Comparison of ENCODE assay signal across 1 cellular context in the genomic region with DNA sequence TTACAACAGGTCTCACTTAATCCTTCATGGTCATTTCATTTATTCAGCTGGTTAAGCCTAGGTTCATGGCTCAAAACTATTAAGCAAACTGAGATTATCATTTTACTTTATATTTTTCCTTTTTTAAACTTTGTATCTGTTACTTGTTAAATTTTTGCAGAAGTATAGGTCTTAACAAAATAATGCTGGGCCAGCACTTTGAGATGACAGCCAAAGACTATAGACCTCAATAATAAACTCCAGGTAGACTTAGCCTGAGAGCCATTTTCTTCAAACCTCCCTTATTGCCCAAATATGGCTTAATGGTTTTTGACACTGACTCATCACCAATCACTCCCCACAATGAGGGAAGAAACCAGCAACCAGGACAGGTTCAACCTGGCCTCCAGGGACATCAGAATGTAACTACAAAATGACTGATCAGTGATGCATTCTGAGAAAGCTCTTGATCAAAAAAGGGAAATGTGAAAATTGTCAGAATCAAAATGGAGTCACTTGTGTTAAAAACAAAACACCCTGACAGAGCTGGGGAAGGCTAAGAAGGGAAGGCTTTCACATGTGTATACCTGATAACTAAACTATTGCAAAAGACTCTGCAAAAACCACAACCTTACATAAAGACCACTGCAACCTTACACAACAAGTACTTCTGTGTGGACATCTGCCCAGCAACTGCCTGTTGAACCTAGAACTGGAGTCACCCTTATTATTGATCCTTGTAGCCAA.
TF ChIP-seq lines count a peak whose summit lies in the region.

No MANE protein-coding gene starts in this region.

TF ChIP-seq in K562, 482 proteins besides CTCF, POLR2A, EP300 and RAD21 (continued from another document and continues in another):
- TF ChIP-seq, protein P1, sequence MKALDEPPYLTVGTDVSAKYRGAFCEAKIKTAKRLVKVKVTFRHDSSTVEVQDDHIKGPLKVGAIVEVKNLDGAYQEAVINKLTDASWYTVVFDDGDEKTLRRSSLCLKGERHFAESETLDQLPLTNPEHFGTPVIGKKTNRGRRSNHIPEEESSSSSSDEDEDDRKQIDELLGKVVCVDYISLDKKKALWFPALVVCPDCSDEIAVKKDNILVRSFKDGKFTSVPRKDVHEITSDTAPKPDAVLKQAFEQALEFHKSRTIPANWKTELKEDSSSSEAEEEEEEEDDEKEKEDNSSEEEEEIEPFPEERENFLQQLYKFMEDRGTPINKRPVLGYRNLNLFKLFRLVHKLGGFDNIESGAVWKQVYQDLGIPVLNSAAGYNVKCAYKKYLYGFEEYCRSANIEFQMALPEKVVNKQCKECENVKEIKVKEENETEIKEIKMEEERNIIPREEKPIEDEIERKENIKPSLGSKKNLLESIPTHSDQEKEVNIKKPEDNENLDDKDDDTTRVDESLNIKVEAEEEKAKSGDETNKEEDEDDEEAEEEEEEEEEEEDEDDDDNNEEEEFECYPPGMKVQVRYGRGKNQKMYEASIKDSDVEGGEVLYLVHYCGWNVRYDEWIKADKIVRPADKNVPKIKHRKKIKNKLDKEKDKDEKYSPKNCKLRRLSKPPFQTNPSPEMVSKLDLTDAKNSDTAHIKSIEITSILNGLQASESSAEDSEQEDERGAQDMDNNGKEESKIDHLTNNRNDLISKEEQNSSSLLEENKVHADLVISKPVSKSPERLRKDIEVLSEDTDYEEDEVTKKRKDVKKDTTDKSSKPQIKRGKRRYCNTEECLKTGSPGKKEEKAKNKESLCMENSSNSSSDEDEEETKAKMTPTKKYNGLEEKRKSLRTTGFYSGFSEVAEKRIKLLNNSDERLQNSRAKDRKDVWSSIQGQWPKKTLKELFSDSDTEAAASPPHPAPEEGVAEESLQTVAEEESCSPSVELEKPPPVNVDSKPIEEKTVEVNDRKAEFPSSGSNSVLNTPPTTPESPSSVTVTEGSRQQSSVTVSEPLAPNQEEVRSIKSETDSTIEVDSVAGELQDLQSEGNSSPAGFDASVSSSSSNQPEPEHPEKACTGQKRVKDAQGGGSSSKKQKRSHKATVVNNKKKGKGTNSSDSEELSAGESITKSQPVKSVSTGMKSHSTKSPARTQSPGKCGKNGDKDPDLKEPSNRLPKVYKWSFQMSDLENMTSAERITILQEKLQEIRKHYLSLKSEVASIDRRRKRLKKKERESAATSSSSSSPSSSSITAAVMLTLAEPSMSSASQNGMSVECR (CRISPR knock-in tag; IDR thresholded peaks at IDR 0.05), result no peak
- TF ChIP-seq NEUROD1 (IDR thresholded peaks at IDR 0.05; ENCODE audit: borderline replicate concordance, low read depth, low read length, partially characterized antibody) (no peak), ZFPM2 (CRISPR knock-in tag; IDR thresholded peaks at IDR 0.05) (no peak), E2F6 (IDR thresholded peaks at IDR 0.05; ENCODE audit: borderline replicate concordance in 1 of 2, extremely low read depth in 1 of 2, insufficient read depth in 1 of 2, insufficient read length in 1 of 2, low read depth in 1 of 2, low read length in 1 of 2, poor library complexity in 1 of 2, severe bottlenecking in 1 of 2) (no peak), CTCFL (IDR thresholded peaks at IDR 0.05; ENCODE audit: borderline replicate concordance, insufficient read depth, low read depth, low read length, poor library complexity, severe bottlenecking) (no peak), SFPQ (IDR thresholded peaks at IDR 0.05; ENCODE audit: low read depth, low read length) (no peak), ZNF444 (CRISPR knock-in tag; IDR thresholded peaks at IDR 0.05) (no peak), NUFIP1 (IDR thresholded peaks at IDR 0.05; ENCODE audit: partially characterized antibody) (no peak), MCM3 (IDR thresholded peaks at IDR 0.05) (no peak), RBM25 (IDR thresholded peaks at IDR 0.05; ENCODE audit: low read depth, low read length, severe bottlenecking) (no peak), CCNT2 (IDR thresholded peaks at IDR 0.05; ENCODE audit: borderline replicate concordance, extremely low read depth, insufficient read length, low read depth, low read length) (no peak), SRF (CRISPR knock-in tag; IDR thresholded peaks at IDR 0.05) (peak; percentile 87 to 99), ZNF280B (CRISPR knock-in tag; IDR thresholded peaks at IDR 0.05) (no peak), SAFB2 (IDR thresholded peaks at IDR 0.05; ENCODE audit: borderline replicate concordance, low read depth, low read length, severe bottlenecking) (no peak), SMAD4 (CRISPR knock-in tag; conservative IDR thresholded peaks at IDR 0.05) (peak; percentile 74; the same call in 1 of the 2 replicates), MAFK (IDR thresholded peaks at IDR 0.05; ENCODE audit: low read length) (0 out of 2 replicates have a peak, but pooled peaks have one; percentile 15), POU5F1 (IDR thresholded peaks at IDR 0.05; ENCODE audit: borderline replicate concordance, low read depth, low read length, partially characterized antibody) (no peak), TCF15 (CRISPR knock-in tag; IDR thresholded peaks at IDR 0.05) (no peak), JUNB (CRISPR knock-in tag; conservative IDR thresholded peaks at IDR 0.05) (no peak), HLTF (IDR thresholded peaks at IDR 0.05) (no peak), ZNF79 (CRISPR knock-in tag; IDR thresholded peaks at IDR 0.05; ENCODE audit: low read depth) (no peak), BRF2 (IDR thresholded peaks at IDR 0.05; ENCODE audit: borderline replicate concordance, insufficient read depth, insufficient read length) (no peak), KAT2B (IDR thresholded peaks at IDR 0.05; ENCODE audit: low read depth, low read length) (no peak), HDAC3 (IDR thresholded peaks at IDR 0.05; ENCODE audit: borderline replicate concordance, partially characterized antibody) (no peak), ZFP91 (CRISPR knock-in tag; IDR thresholded peaks at IDR 0.05) (no peak), MBD2 (IDR thresholded peaks at IDR 0.05; ENCODE audit: borderline replicate concordance, low read depth) (no peak), ZNF695 (CRISPR knock-in tag; IDR thresholded peaks at IDR 0.05) (no peak), BRD9 (IDR thresholded peaks at IDR 0.05; ENCODE audit: low read depth, partially characterized antibody) (no peak)
- TF ChIP-seq, protein P2, sequence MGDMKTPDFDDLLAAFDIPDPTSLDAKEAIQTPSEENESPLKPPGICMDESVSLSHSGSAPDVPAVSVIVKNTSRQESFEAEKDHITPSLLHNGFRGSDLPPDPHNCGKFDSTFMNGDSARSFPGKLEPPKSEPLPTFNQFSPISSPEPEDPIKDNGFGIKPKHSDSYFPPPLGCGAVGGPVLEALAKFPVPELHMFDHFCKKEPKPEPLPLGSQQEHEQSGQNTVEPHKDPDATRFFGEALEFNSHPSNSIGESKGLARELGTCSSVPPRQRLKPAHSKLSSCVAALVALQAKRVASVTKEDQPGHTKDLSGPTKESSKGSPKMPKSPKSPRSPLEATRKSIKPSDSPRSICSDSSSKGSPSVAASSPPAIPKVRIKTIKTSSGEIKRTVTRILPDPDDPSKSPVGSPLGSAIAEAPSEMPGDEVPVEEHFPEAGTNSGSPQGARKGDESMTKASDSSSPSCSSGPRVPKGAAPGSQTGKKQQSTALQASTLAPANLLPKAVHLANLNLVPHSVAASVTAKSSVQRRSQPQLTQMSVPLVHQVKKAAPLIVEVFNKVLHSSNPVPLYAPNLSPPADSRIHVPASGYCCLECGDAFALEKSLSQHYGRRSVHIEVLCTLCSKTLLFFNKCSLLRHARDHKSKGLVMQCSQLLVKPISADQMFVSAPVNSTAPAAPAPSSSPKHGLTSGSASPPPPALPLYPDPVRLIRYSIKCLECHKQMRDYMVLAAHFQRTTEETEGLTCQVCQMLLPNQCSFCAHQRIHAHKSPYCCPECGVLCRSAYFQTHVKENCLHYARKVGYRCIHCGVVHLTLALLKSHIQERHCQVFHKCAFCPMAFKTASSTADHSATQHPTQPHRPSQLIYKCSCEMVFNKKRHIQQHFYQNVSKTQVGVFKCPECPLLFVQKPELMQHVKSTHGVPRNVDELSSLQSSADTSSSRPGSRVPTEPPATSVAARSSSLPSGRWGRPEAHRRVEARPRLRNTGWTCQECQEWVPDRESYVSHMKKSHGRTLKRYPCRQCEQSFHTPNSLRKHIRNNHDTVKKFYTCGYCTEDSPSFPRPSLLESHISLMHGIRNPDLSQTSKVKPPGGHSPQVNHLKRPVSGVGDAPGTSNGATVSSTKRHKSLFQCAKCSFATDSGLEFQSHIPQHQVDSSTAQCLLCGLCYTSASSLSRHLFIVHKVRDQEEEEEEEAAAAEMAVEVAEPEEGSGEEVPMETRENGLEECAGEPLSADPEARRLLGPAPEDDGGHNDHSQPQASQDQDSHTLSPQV (IDR thresholded peaks at IDR 0.05), result peak; percentile 92
- TF ChIP-seq, protein P3, sequence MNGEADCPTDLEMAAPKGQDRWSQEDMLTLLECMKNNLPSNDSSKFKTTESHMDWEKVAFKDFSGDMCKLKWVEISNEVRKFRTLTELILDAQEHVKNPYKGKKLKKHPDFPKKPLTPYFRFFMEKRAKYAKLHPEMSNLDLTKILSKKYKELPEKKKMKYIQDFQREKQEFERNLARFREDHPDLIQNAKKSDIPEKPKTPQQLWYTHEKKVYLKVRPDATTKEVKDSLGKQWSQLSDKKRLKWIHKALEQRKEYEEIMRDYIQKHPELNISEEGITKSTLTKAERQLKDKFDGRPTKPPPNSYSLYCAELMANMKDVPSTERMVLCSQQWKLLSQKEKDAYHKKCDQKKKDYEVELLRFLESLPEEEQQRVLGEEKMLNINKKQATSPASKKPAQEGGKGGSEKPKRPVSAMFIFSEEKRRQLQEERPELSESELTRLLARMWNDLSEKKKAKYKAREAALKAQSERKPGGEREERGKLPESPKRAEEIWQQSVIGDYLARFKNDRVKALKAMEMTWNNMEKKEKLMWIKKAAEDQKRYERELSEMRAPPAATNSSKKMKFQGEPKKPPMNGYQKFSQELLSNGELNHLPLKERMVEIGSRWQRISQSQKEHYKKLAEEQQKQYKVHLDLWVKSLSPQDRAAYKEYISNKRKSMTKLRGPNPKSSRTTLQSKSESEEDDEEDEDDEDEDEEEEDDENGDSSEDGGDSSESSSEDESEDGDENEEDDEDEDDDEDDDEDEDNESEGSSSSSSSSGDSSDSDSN (IDR thresholded peaks at IDR 0.05; ENCODE audit: borderline replicate concordance in 1 of 2, low read depth in 2 of 2, low read length in 2 of 2), result no peak
